ENCODE assay signal across 36 cellular contexts in the genomic region with DNA sequence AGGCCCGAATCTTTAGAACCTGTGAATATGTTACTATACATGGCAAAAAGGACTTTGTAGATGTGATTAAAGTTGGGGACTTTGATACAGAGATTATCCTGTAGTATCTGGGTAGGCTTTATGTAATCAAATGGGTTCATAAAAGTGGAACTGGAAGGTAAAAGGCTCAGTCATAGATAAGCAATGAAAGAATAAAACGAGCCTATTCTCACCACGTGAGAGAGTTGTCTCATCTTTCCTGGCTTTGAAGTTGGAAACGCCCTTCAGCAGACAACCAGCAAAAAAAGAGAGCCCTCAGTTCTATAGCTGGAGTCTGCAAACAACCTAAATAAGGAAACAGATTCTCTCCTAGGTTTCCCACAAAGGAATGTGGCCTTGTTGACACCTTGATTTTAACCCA.
"Had no signal": no experiment of that assay in that cellular context is flagged by ENCODE, and none has a peak within 500 bp of the region (broad histone marks: within the 10 kb centered on the region; RNA-seq: fewer than 3 reads in every experiment).

No MANE protein-coding gene starts in this region.

- H3K4me3 ChIP-seq: ascending aorta, body of pancreas, breast epithelium had no signal

- FAIRE-seq: TTC549 had no signal

- H3K27ac ChIP-seq: ascending aorta, body of pancreas, brain microvascular endothelial cell, breast epithelium, VCaP had no signal

- H3K9me3 Mint-ChIP-seq: activated CD4-positive, alpha-beta T cell treated with anti-CD3 and anti-CD28 coated beads, Interleukin-2, amount 10 ng/mL, durations not matched to agents 24 days and 14 days; activated naive CD4-positive, alpha-beta T cell treated with anti-CD3 and anti-CD28 coated beads, Interleukin-2, amount 50 U/mL, for 24 hours; activated naive CD8-positive, alpha-beta T cell treated with anti-CD3 and anti-CD28 coated beads, Interleukin-2, amount 10 ng/mL, durations not matched to agents 7 days and 5 days; activated naive CD8-positive, alpha-beta T cell treated with anti-CD3 and anti-CD28 coated beads, Interleukin-2, amount 50 U/mL, for 24 hours; T-helper 2 cell treated with Interferon-gamma antibody and Interleukin-4, amounts not matched to agents 5 μg/mL and 100 μg/mL, for 36 hours had no signal

- H3K27me3 Mint-ChIP-seq: activated B cell treated with CpG ODN at 0.5 μM for 24 hours; activated CD4-positive, alpha-beta memory T cell treated with anti-CD3 and anti-CD28 coated beads for 36 hours; activated CD4-positive, alpha-beta T cell treated with anti-CD3 and anti-CD28 coated beads, Interleukin-2, amount 10 ng/mL, durations not matched to agents 24 days and 14 days; activated CD8-positive, alpha-beta T cell treated with anti-CD3 and anti-CD28 coated beads for 36 hours; activated naive CD4-positive, alpha-beta T cell treated with anti-CD3 and anti-CD28 coated beads, Interleukin-2, amount 10 ng/mL, durations not matched to agents 7 days and 5 days; activated naive CD4-positive, alpha-beta T cell treated with anti-CD3 and anti-CD28 coated beads, Interleukin-2, amount 50 U/mL, for 24 hours; activated naive CD8-positive, alpha-beta T cell; activated naive CD8-positive, alpha-beta T cell treated with anti-CD3 and anti-CD28 coated beads, Interleukin-2, amount 10 ng/mL, durations not matched to agents 7 days and 5 days; activated naive CD8-positive, alpha-beta T cell treated with anti-CD3 and anti-CD28 coated beads, Interleukin-2, amount 50 U/mL, for 24 hours; central memory CD8-positive, alpha-beta T cell had no signal

- H3K4me1 Mint-ChIP-seq: activated B cell treated with CpG ODN at 0.5 μM for 24 hours; activated CD4-positive, alpha-beta T cell treated with anti-CD3 and anti-CD28 coated beads, Interleukin-2, amount 10 ng/mL, durations not matched to agents 24 days and 14 days; activated naive CD4-positive, alpha-beta T cell treated with anti-CD3 and anti-CD28 coated beads, Interleukin-2, amount 10 ng/mL, durations not matched to agents 7 days and 5 days; activated naive CD4-positive, alpha-beta T cell treated with anti-CD3 and anti-CD28 coated beads, Interleukin-2, amount 50 U/mL, for 24 hours; activated naive CD8-positive, alpha-beta T cell treated with anti-CD3 and anti-CD28 coated beads, Interleukin-2, amount 10 ng/mL, durations not matched to agents 7 days and 5 days; activated naive CD8-positive, alpha-beta T cell treated with anti-CD3 and anti-CD28 coated beads, Interleukin-2, amount 50 U/mL, for 24 hours; central memory CD8-positive, alpha-beta T cell had no signal

- H3K36me3 ChIP-seq: ascending aorta, brain microvascular endothelial cell, breast epithelium had no signal

- DNase-seq: activated B cell treated with CpG ODN at 0.5 μM for 24 hours; activated CD4-positive, alpha-beta memory T cell treated with anti-CD3 and anti-CD28 coated beads for 36 hours; activated CD4-positive, alpha-beta T cell treated with anti-CD3 and anti-CD28 coated beads for 4 hours; activated CD4-positive, alpha-beta T cell treated with anti-CD3 and anti-CD28 coated beads, Interleukin-2, amount 10 ng/mL, durations not matched to agents 24 days and 14 days; activated CD4-positive, alpha-beta T cell treated with anti-CD3 and anti-CD28 coated beads, Interleukin-2, amount 50 U/mL, for 1 hour; activated CD4-positive, alpha-beta T cell treated with anti-CD3 and anti-CD28 coated beads, Interleukin-2, amount 50 U/mL, for 4 hours; activated CD4-positive, CD25-positive, alpha-beta regulatory T cell treated with anti-CD3 and anti-CD28 coated beads, Interleukin-2, amount 50 U/mL, for 72 hours; activated CD8-positive, alpha-beta memory T cell treated with anti-CD3 and anti-CD28 coated beads, Interleukin-2, amount 50 U/mL, for 4 hours; activated CD8-positive, alpha-beta T cell treated with anti-CD3 and anti-CD28 coated beads for 36 hours; activated effector memory CD4-positive, alpha-beta T cell treated with Interleukin-2 at 50 U/mL for 16 hours; activated gamma-delta T cell; activated naive CD4-positive, alpha-beta T cell treated with anti-CD3 and anti-CD28 coated beads, Interleukin-2, amount 10 ng/mL, durations not matched to agents 7 days and 5 days; activated naive CD4-positive, alpha-beta T cell treated with Interleukin-2 at 50 U/mL for 16 hours; activated naive CD8-positive, alpha-beta T cell treated with anti-CD3 and anti-CD28 coated beads, Interleukin-2, amount 10 ng/mL, durations not matched to agents 7 days and 5 days; activated naive CD8-positive, alpha-beta T cell treated with anti-CD3 and anti-CD28 coated beads, Interleukin-2, amount 50 U/mL, for 24 hours; activated T-cell treated with anti-CD3 and anti-CD28 coated beads, Interleukin-2, amount 50 U/mL, for 24 hours; activated T-cell treated with anti-CD3 and anti-CD28 coated beads, Interleukin-2, amount 50 U/mL, for 48 hours; amygdala; anterior cingulate cortex; body of pancreas; brain microvascular endothelial cell; caudate nucleus; SW 1271; T-helper 1 cell; T-helper 2 cell; T-helper 9 cell had no signal

- H3K27me3 ChIP-seq: ascending aorta, body of pancreas, brain microvascular endothelial cell, breast epithelium had no signal

- H3K9me3 ChIP-seq: ascending aorta, body of pancreas had no signal

- H3K4me3 Mint-ChIP-seq: activated B cell treated with CpG ODN at 0.5 μM for 24 hours; activated CD4-positive, alpha-beta memory T cell treated with anti-CD3 and anti-CD28 coated beads for 36 hours; activated CD4-positive, alpha-beta T cell treated with anti-CD3 and anti-CD28 coated beads, Interleukin-2, amount 10 ng/mL, durations not matched to agents 24 days and 14 days; activated CD8-positive, alpha-beta T cell treated with anti-CD3 and anti-CD28 coated beads for 36 hours; activated naive CD4-positive, alpha-beta T cell treated with anti-CD3 and anti-CD28 coated beads, Interleukin-2, amount 10 ng/mL, durations not matched to agents 7 days and 5 days; activated naive CD4-positive, alpha-beta T cell treated with anti-CD3 and anti-CD28 coated beads, Interleukin-2, amount 50 U/mL, for 24 hours; activated naive CD8-positive, alpha-beta T cell; activated naive CD8-positive, alpha-beta T cell treated with anti-CD3 and anti-CD28 coated beads, Interleukin-2, amount 10 ng/mL, durations not matched to agents 7 days and 5 days; activated naive CD8-positive, alpha-beta T cell treated with anti-CD3 and anti-CD28 coated beads, Interleukin-2, amount 50 U/mL, for 24 hours; activated T-cell treated with anti-CD3 and anti-CD28 coated beads, Interleukin-2, amount 50 U/mL, for 24 hours; central memory CD8-positive, alpha-beta T cell; T-helper 1 cell treated with Interleukin-12 subunit alpha and Interleukin-12 subunit beta and Interleukin-4 antibody, amounts not matched to agents 30 μg/mL and 1 μg/mL, for 36 hours; T-helper 2 cell treated with Interferon-gamma antibody and Interleukin-4, amounts not matched to agents 5 μg/mL and 100 μg/mL, for 36 hours had no signal

- H3K36me3 Mint-ChIP-seq: activated CD4-positive, alpha-beta memory T cell treated with anti-CD3 and anti-CD28 coated beads for 36 hours; activated naive CD4-positive, alpha-beta T cell treated with anti-CD3 and anti-CD28 coated beads, Interleukin-2, amount 10 ng/mL, durations not matched to agents 7 days and 5 days; activated naive CD4-positive, alpha-beta T cell treated with anti-CD3 and anti-CD28 coated beads, Interleukin-2, amount 50 U/mL, for 24 hours; activated naive CD8-positive, alpha-beta T cell; activated naive CD8-positive, alpha-beta T cell treated with anti-CD3 and anti-CD28 coated beads, Interleukin-2, amount 10 ng/mL, durations not matched to agents 7 days and 5 days had no signal

- H3K27ac Mint-ChIP-seq: activated B cell treated with CpG ODN at 0.5 μM for 24 hours; activated CD4-positive, alpha-beta memory T cell treated with anti-CD3 and anti-CD28 coated beads for 36 hours; activated CD4-positive, alpha-beta T cell treated with anti-CD3 and anti-CD28 coated beads, Interleukin-2, amount 10 ng/mL, durations not matched to agents 24 days and 14 days; activated CD8-positive, alpha-beta T cell treated with anti-CD3 and anti-CD28 coated beads for 36 hours; activated naive CD4-positive, alpha-beta T cell treated with anti-CD3 and anti-CD28 coated beads, Interleukin-2, amount 10 ng/mL, durations not matched to agents 7 days and 5 days; activated naive CD4-positive, alpha-beta T cell treated with anti-CD3 and anti-CD28 coated beads, Interleukin-2, amount 50 U/mL, for 24 hours; activated naive CD8-positive, alpha-beta T cell; activated naive CD8-positive, alpha-beta T cell treated with anti-CD3 and anti-CD28 coated beads, Interleukin-2, amount 10 ng/mL, durations not matched to agents 7 days and 5 days; activated naive CD8-positive, alpha-beta T cell treated with anti-CD3 and anti-CD28 coated beads, Interleukin-2, amount 50 U/mL, for 24 hours; activated T-cell treated with anti-CD3 and anti-CD28 coated beads, Interleukin-2, amount 50 U/mL, for 24 hours; activated T-helper 2 cell treated with anti-CD3 and anti-CD28 coated beads, Interferon-gamma antibody, Interleukin-2, Interleukin-4, amounts not matched to agents 10 μg/mL and 5 μg/mL and 100 μg/mL, durations not matched to agents 14 hours and 24 hours and 36 hours; T-helper 1 cell treated with Interleukin-12 subunit alpha and Interleukin-12 subunit beta and Interleukin-4 antibody, amounts not matched to agents 30 μg/mL and 1 μg/mL, for 36 hours; T-helper 2 cell treated with Interferon-gamma antibody and Interleukin-4, amounts not matched to agents 5 μg/mL and 100 μg/mL, for 36 hours had no signal

- H3K4me1 ChIP-seq: ascending aorta, body of pancreas, breast epithelium had no signal

- ATAC-seq: activated CD8-positive, alpha-beta T cell treated with anti-CD3 and anti-CD28 coated beads for 36 hours; activated naive CD8-positive, alpha-beta T cell treated with anti-CD3 and anti-CD28 coated beads, Interleukin-2, amount 50 U/mL, for 24 hours; body of pancreas had no signal
